Comparison of ENCODE assay signal across 9 cellular contexts in the genomic region with DNA sequence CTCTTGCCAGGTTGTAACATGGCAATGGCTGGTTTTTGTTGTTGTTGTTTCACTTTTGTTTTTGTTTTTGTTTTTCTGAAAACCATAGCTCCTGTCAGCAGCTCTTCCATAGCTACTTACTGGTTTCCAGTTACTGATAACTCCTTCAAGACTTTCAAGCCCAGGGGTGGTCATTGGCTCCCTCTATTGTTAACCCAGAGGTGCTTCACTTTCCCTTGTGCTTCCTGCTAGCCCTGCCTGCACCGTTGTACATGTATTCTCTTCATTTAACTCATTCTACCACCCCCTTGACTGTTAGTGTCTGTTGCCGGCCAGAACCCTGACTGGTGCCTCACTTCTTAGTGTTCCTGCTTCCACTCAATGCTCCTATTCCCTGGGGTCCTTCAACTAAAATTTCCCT. TPM values are rescaled to one million over a fixed set of nuclear protein-coding genes. Genes with fewer than 3 reads are reported as not detected.
DNase-seq lines count a peak whose midpoint lies in the region; ATAC-seq and FAIRE-seq lines count a peak whose summit lies in the region.
"Had no signal": no experiment of that assay in that cellular context is flagged by ENCODE, and none has a peak within 500 bp of the region (broad histone marks: within the 10 kb centered on the region; RNA-seq: fewer than 3 reads in every experiment).

No MANE protein-coding gene starts in this region.

- no peaks in the 10 kb centered on the region for H3K27me3 Mint-ChIP-seq in activated CD4-positive, alpha-beta memory T cell treated with anti-CD3 and anti-CD28 coated beads for 36 hours

- POLR2A ChIA-PET in activated CD4-positive, alpha-beta memory T cell treated with anti-CD3 and anti-CD28 coated beads for 36 hours (lab: Charles Lee) = no interaction called here

- H3K4me3 Mint-ChIP-seq in activated CD4-positive, alpha-beta memory T cell treated with anti-CD3 and anti-CD28 coated beads for 36 hours = peak overlapping the region; percentile 35
- H3K4me3 Mint-ChIP-seq: B cell had no signal

- no peaks in the 10 kb centered on the region for H3K9me3 Mint-ChIP-seq in activated CD4-positive, alpha-beta memory T cell treated with anti-CD3 and anti-CD28 coated beads for 36 hours

- no peak for FAIRE-seq in urothelium cell line (lab: Jason Lieb, UNC)

- H3K36me3 Mint-ChIP-seq in activated CD4-positive, alpha-beta memory T cell treated with anti-CD3 and anti-CD28 coated beads for 36 hours = peaks cover 4% of the 10 kb centered on the region

- CTCF ChIA-PET in activated CD4-positive, alpha-beta memory T cell treated with anti-CD3 and anti-CD28 coated beads for 36 hours (lab: Charles Lee) = interaction anchor here (0.6 to 8.0 kb wide), 24 partner anchors 8 to 695 kb away, joined by 3 to 106 read pairs (median 4); a partner anchor contains a TSS

- H3K4me1 Mint-ChIP-seq in activated CD4-positive, alpha-beta memory T cell treated with anti-CD3 and anti-CD28 coated beads for 36 hours (ENCODE audit: low read depth) = peaks cover 29% of the 10 kb centered on the region
- H3K4me1 Mint-ChIP-seq: B cell had no signal

- peak overlapping the region; percentile 59 for H3K27ac Mint-ChIP-seq in activated CD4-positive, alpha-beta memory T cell treated with anti-CD3 and anti-CD28 coated beads for 36 hours
- H3K27ac Mint-ChIP-seq: B cell had no signal

- DNase-seq in NCI-H2107 treated with DMSO at 0.1 percent for 48 hours (lab: John Stamatoyannopoulos, UW; ENCODE audit: unreplicated experiment) = peak; percentile 32
- no peak for DNase-seq in NCI-H2107 (lab: John Stamatoyannopoulos, UW)
- DNase-seq in NCI-H2029 treated with DMSO at 0.1 percent for 48 hours (lab: John Stamatoyannopoulos, UW) = peak; percentile 3
- DNase-seq in activated CD4-positive, alpha-beta memory T cell treated with anti-CD3 and anti-CD28 coated beads for 36 hours = peak; percentile 77
- DNase-seq in glomerular visceral epithelial cell (ENCODE audit: extremely low spot score) = peak; percentile 21
- peak; percentile 33 for DNase-seq in urothelium cell line (ENCODE audit: low spot score)
- DNase-seq in left ventricle myocardium superior = no peak

- intact Hi-C loops in activated CD4-positive, alpha-beta memory T cell treated with anti-CD3 and anti-CD28 coated beads for 36 hours (cut with micrococcal nuclease) = loop anchor here (1.0 kb wide), 4 partner anchors 12 to 329 kb away; no protein-coding TSS in a partner anchor
- intact Hi-C loops in left ventricle myocardium superior (cut with micrococcal nuclease) = no loop called here

- ATAC-seq in HG02759 (IDR thresholded peaks at IDR 0.05; ENCODE audit: unreplicated experiment) (peak; percentile 81), left ventricle myocardium superior (no peak)

RNA-seq across cellular contexts. Expression of a gene that starts 4.2 kb away (rescaled TPM):
- total RNA-seq in activated CD4-positive, alpha-beta memory T cell treated with anti-CD3 and anti-CD28 coated beads for 36 hours = 10 to 100 TPM; 19.9 to 20.7 TPM
- total RNA-seq in left ventricle myocardium superior = not detected
- total RNA-seq: B cell had no signal

Comparison
In these comparisons a context has a peak if more than half of its experiments do, and no peak if none do; other contexts are left out.
1. DNase-seq: peak in NCI-H2107 treated with DMSO at 0.1 percent for 48 hours (single experiment), NCI-H2029 treated with DMSO at 0.1 percent for 48 hours (single experiment), activated CD4-positive, alpha-beta memory T cell treated with anti-CD3 and anti-CD28 coated beads for 36 hours (single experiment), glomerular visceral epithelial cell (single experiment) and urothelium cell line (single experiment); none in NCI-H2107 (single experiment) and left ventricle myocardium superior (single experiment).
2. RNA of a gene that starts 4.2 kb away (total RNA-seq): 19.9 to 20.7 TPM in activated CD4-positive, alpha-beta memory T cell treated with anti-CD3 and anti-CD28 coated beads for 36 hours; not detected in left ventricle myocardium superior (single experiment); every median in the first group is over 10 times any median in the second.